Comparison of ENCODE assay signal across 15 cellular contexts in genomic region chr3:146504546-146505197, GRCh38. TPM values are rescaled to one million over a fixed set of nuclear protein-coding genes. Genes with fewer than 3 reads are reported as not detected.
DNase-seq lines count a peak whose midpoint lies in the region; TF ChIP-seq lines count a peak whose summit lies in the region.
"Had no signal": no experiment of that assay in that cellular context is flagged by ENCODE, and none has a peak within 500 bp of the region (broad histone marks: within the 10 kb centered on the region; RNA-seq: fewer than 3 reads in every experiment).

No MANE protein-coding gene starts in this region.

- TF ChIP-seq RAD21 in Ishikawa (IDR thresholded peaks at IDR 0.05; ENCODE audit: low read depth), result no peak

- intact Hi-C loops in colonic mucosa (cut with DNase I), result no loop called here
- intact Hi-C loops in activated naive CD4-positive, alpha-beta T cell treated with anti-CD3 and anti-CD28 coated beads for 36 hours (cut with micrococcal nuclease), result no loop called here

- H3K4me3 Mint-ChIP-seq in activated naive CD4-positive, alpha-beta T cell treated with anti-CD3 and anti-CD28 coated beads for 36 hours, result no peak overlapping the region

- no peaks in the 10 kb centered on the region for H3K27me3 Mint-ChIP-seq in activated naive CD4-positive, alpha-beta T cell treated with anti-CD3 and anti-CD28 coated beads for 36 hours (ENCODE audit: low read depth)

- no peak for TF ChIP-seq EP300 in Ishikawa (IDR thresholded peaks at IDR 0.05; ENCODE audit: borderline replicate concordance)

- no peak overlapping the region for H3K27ac Mint-ChIP-seq in activated naive CD4-positive, alpha-beta T cell treated with anti-CD3 and anti-CD28 coated beads for 36 hours

- peak overlapping the region; percentile 72 for H3K27ac ChIP-seq in colonic mucosa
- peak overlapping the region; percentile 21 to 80 for H3K27ac ChIP-seq in mucosa of rectum (ENCODE audit: low read depth in 2 of 2, low read length in 2 of 2)
- H3K27ac ChIP-seq: cardiac muscle cell, lower lobe of right lung, ovary, upper lobe of right lung had no signal

- peaks cover 3% of the 10 kb centered on the region for H3K36me3 Mint-ChIP-seq in activated naive CD4-positive, alpha-beta T cell treated with anti-CD3 and anti-CD28 coated beads for 36 hours (ENCODE audit: low read depth)

- no peak overlapping the region for H3K9ac ChIP-seq in colonic mucosa (ENCODE audit: low read depth in 2 of 2, low read length in 2 of 2)
- H3K9ac ChIP-seq in mucosa of rectum (ENCODE audit: low read depth in 1 of 2, low read length in 2 of 2), result no peak overlapping the region

- no peak overlapping the region for H3K4me3 ChIP-seq in colonic mucosa
- H3K4me3 ChIP-seq in mucosa of rectum (ENCODE audit: low read length in 2 of 2), result no peak overlapping the region
- H3K4me3 ChIP-seq: cardiac muscle cell, lower lobe of right lung, ovary, upper lobe of right lung had no signal

- H3K9me3 ChIP-seq in colonic mucosa (no peaks in the 10 kb centered on the region), mucosa of rectum (ENCODE audit: control insufficient read depth in 2 of 2, low read length in 2 of 2) (no peaks in the 10 kb centered on the region)
- H3K9me3 ChIP-seq: lower lobe of right lung, ovary, upper lobe of right lung had no signal

- H3K4me1 ChIP-seq in colonic mucosa, result peaks cover 6% of the 10 kb centered on the region
- peaks cover 21 to 33% of the 10 kb centered on the region in 2 donors for H3K4me1 ChIP-seq in mucosa of rectum (ENCODE audit: control insufficient read depth in 2 of 2, insufficient read depth in 2 of 2, low read length in 2 of 2)

- H3K9me3 Mint-ChIP-seq in activated naive CD4-positive, alpha-beta T cell treated with anti-CD3 and anti-CD28 coated beads for 36 hours, result no peaks in the 10 kb centered on the region

- H3K27me3 ChIP-seq in colonic mucosa (no peaks in the 10 kb centered on the region), mucosa of rectum (ENCODE audit: control insufficient read depth in 2 of 2, insufficient read depth in 2 of 2, low read length in 2 of 2) (no peaks in the 10 kb centered on the region)
- H3K27me3 ChIP-seq: cardiac muscle cell, ovary, upper lobe of right lung had no signal

- peaks cover 15% of the 10 kb centered on the region for H3K4me1 Mint-ChIP-seq in activated naive CD4-positive, alpha-beta T cell treated with anti-CD3 and anti-CD28 coated beads for 36 hours (ENCODE audit: low read depth)

- CTCF ChIA-PET in activated naive CD4-positive, alpha-beta T cell treated with anti-CD3 and anti-CD28 coated beads for 36 hours (lab: Charles Lee), result interaction anchor here (1.7 kb wide), 1 partner anchor 15 kb away, joined by 5 read pairs; no protein-coding TSS in a partner anchor

- TF ChIP-seq CTCF in colonic mucosa (IDR thresholded peaks at IDR 0.05), result no peak

- DNase-seq in CD1c-positive myeloid dendritic cell (ENCODE audit: extremely low spot score) (peak; percentile 51), colonic mucosa (no peak), AG08396 (ENCODE audit: low spot score) (no peak), NCI-H82 treated with DMSO at 0.1 percent for 48 hours (lab: John Stamatoyannopoulos, UW; ENCODE audit: unreplicated experiment) (no peak)
- no peak for DNase-seq in activated naive CD4-positive, alpha-beta T cell treated with anti-CD3 and anti-CD28 coated beads for 36 hours
- DNase-seq in stimulated activated CD4-positive, alpha-beta T cell treated with anti-CD3 and anti-CD28 coated beads, Interleukin-4, amount 100 ng/mL, for 1 hour, result no peak
- DNase-seq: activated naive CD4-positive, alpha-beta T cell; head of caudate nucleus; lower lobe of right lung; NCI-H2227 treated with DMSO at 0.1 percent for 48 hours; ovary; upper lobe of right lung had no signal

- H3K36me3 ChIP-seq in colonic mucosa (no peaks in the 10 kb centered on the region), mucosa of rectum (ENCODE audit: control insufficient read depth in 2 of 2, insufficient read depth in 2 of 2, low read length in 2 of 2) (no peaks in the 10 kb centered on the region)
- H3K36me3 ChIP-seq: cardiac muscle cell, lower lobe of right lung, ovary, upper lobe of right lung had no signal

TF ChIP-seq in Ishikawa, 13 proteins besides CTCF, POLR2A, EP300 and RAD21:
- TF ChIP-seq EGR1 (IDR thresholded peaks at IDR 0.05) (no peak), TAF1 (IDR thresholded peaks at IDR 0.05; ENCODE audit: low read depth) (no peak), TEAD4 (IDR thresholded peaks at IDR 0.05) (peak; percentile 34; the same call in 1 of the 2 replicates), REST (IDR thresholded peaks at IDR 0.05; ENCODE audit: low read depth) (no peak)
TF ChIP-seq in Ishikawa: peak in this region for 1.

RNA-seq across cellular contexts. Expression of gene PLSCR2, which starts 35.3 kb away (rescaled TPM):
- total RNA-seq in colonic mucosa, result under 1 TPM; 0.90 to 0.94 TPM
- total RNA-seq in activated naive CD4-positive, alpha-beta T cell treated with anti-CD3 and anti-CD28 coated beads for 36 hours, result not detected
- total RNA-seq: cardiac muscle cell, upper lobe of right lung had no signal

RNA-seq across cellular contexts. Expression of gene PLSCR1, which starts 39.7 kb away (rescaled TPM):
- 100 to 1,000 TPM in 1 of 2 donors, 10 to 100 TPM in 1; 99.0 to 180 TPM for total RNA-seq in colonic mucosa
- total RNA-seq in activated naive CD4-positive, alpha-beta T cell treated with anti-CD3 and anti-CD28 coated beads for 36 hours, result 10 to 100 TPM; 60.1 to 64.3 TPM
